ENCODE assay signal across 20 cellular contexts in genomic region chr4:146245246-146245645, GRCh38. TPM values are rescaled to one million over a fixed set of nuclear protein-coding genes. Genes with fewer than 3 reads are reported as not detected.
DNase-seq lines count a peak whose midpoint lies in the region; ATAC-seq and TF ChIP-seq lines count a peak whose summit lies in the region.
"Had no signal": no experiment of that assay in that cellular context is flagged by ENCODE, and none has a peak within 500 bp of the region (broad histone marks: within the 10 kb centered on the region; RNA-seq: fewer than 3 reads in every experiment).

No MANE protein-coding gene starts in this region.

- TF ChIP-seq RAD21 in IMR-90 (IDR thresholded peaks at IDR 0.05; ENCODE audit: low read length), result no peak

- dilution Hi-C loops in IMR-90 (cut with HindIII; ENCODE audit: low sequenced_read_pairs, unreplicated experiment), result no loop called here

- 80% methylated on average over 1 of the region's 3 CpGs; no CpG with 5 or more reads in 1 of the 2 experiments for WGBS in IMR-90 (ENCODE audit: extremely low coverage in 2 of 2, insufficient read length in 1 of 2), 2 experiments
- WGBS in neuronal stem cell (ENCODE audit: extremely low coverage in 2 of 2, insufficient read length in 2 of 2, insufficient replicate concordance in 1 of 2), 2 donors, result no CpG with 5 or more reads among the region's 3 CpGs

- H3K27me3 Mint-ChIP-seq in stimulated activated memory B cell treated with anti-CD40 and anti-IgM and Interleukin-4, amounts not matched to agents 10 μg/mL and 1 μg/mL and 100 μg/mL, for 72 hours, result no peaks in the 10 kb centered on the region

- H3K9me3 Mint-ChIP-seq in stimulated activated memory B cell treated with anti-CD40 and anti-IgM and Interleukin-4, amounts not matched to agents 10 μg/mL and 1 μg/mL and 100 μg/mL, for 72 hours, result no peaks in the 10 kb centered on the region
- H3K9me3 Mint-ChIP-seq: CD4-positive, alpha-beta memory T cell; IgD-negative memory B cell had no signal

- TF ChIP-seq POLR2A in IMR-90 (IDR thresholded peaks at IDR 0.05; ENCODE audit: low read depth, low read length), result no peak

- H3K27ac ChIP-seq in IMR-90 (ENCODE audit: insufficient read depth, low read length) (no peak overlapping the region), neuronal stem cell (replicated peaks; ENCODE audit: low read length) (no peak overlapping the region)

- POLR2A ChIA-PET in IMR-90 (lab: Charles Lee; ENCODE audit: unreplicated experiment), result no interaction called here

- H3K79me1 ChIP-seq in IMR-90 (ENCODE audit: low read depth in 1 of 2, low read length in 2 of 2), result no peaks in the 10 kb centered on the region
- no peaks in the 10 kb centered on the region for H3K79me1 ChIP-seq in neuronal stem cell (ENCODE audit: low read depth, low read length)

- H3K9ac ChIP-seq in IMR-90 (ENCODE audit: low read depth, low read length) (no peak overlapping the region), neuronal stem cell (ENCODE audit: low read depth, low read length, poor library complexity) (no peak overlapping the region)

- H3K9me1 ChIP-seq in IMR-90 (ENCODE audit: insufficient read depth, low read length), result peaks cover 8% of the 10 kb centered on the region

- ATAC-seq in IMR-90 (ENCODE audit: low read depth), result peak; percentile 6; the same call in 1 of the 2 replicates
- no peak for ATAC-seq in stimulated activated memory B cell treated with anti-CD40 and anti-IgM and Interleukin-4, amounts not matched to agents 10 μg/mL and 1 μg/mL and 100 μg/mL, for 72 hours
- ATAC-seq in HG03095 (IDR thresholded peaks at IDR 0.05; ENCODE audit: unreplicated experiment), result no peak

- H3K27ac Mint-ChIP-seq in stimulated activated memory B cell treated with anti-CD40 and anti-IgM and Interleukin-4, amounts not matched to agents 10 μg/mL and 1 μg/mL and 100 μg/mL, for 72 hours, result no peak overlapping the region
- H3K27ac Mint-ChIP-seq: CD4-positive, alpha-beta memory T cell; IgD-negative memory B cell; type B pancreatic cell had no signal

- H2AK5ac ChIP-seq in IMR-90 (ENCODE audit: low read depth, low read length) (no peak overlapping the region), neuronal stem cell (ENCODE audit: low read depth, low read length) (no peak overlapping the region)

- H3K4ac ChIP-seq in IMR-90 (ENCODE audit: low read depth, low read length) (peak overlapping the region; percentile 21; the same call in 1 of the 2 replicates), neuronal stem cell (ENCODE audit: low read length) (no peak overlapping the region)

- no peak overlapping the region for H2AK9ac ChIP-seq in IMR-90 (replicated peaks; ENCODE audit: low read depth, low read length, poor library complexity)

- in situ Hi-C loops in IMR-90 (cut with MboI; ENCODE audit: low sequenced_read_pairs), result no loop called here

- no peak overlapping the region for H2BK20ac ChIP-seq in IMR-90 (ENCODE audit: low read depth, low read length)

- H2BK12ac ChIP-seq in neuronal stem cell (ENCODE audit: low read length), result no peak overlapping the region

- no peaks in the 10 kb centered on the region for H3K9me3 ChIP-seq in IMR-90 (ENCODE audit: control insufficient read depth, insufficient read depth, low read length)
- no peaks in the 10 kb centered on the region for H3K9me3 ChIP-seq in neuronal stem cell (replicated peaks in 1 of 2; ENCODE audit: control insufficient read depth in 2 of 2, insufficient read depth in 1 of 2, low read depth in 1 of 2, low read length in 2 of 2)

- no peak overlapping the region for H3K56ac ChIP-seq in IMR-90 (ENCODE audit: extremely low read depth, insufficient read depth, low read length)

- H2AFZ ChIP-seq in IMR-90 (replicated peaks; ENCODE audit: low read length, poor library complexity), result no peak overlapping the region
- no peak overlapping the region for H2AFZ ChIP-seq in neuronal stem cell (ENCODE audit: low read length)

- no peaks in the 10 kb centered on the region for H3K27me3 ChIP-seq in IMR-90 (ENCODE audit: control insufficient read depth, insufficient read depth, low read length)
- no peaks in the 10 kb centered on the region for H3K27me3 ChIP-seq in neuronal stem cell (ENCODE audit: control insufficient read depth in 3 of 3, insufficient read depth in 3 of 3, low read depth in 1 of 3, low read length in 3 of 3)

- H4K5ac ChIP-seq in IMR-90 (ENCODE audit: low read depth, low read length), result no peak overlapping the region

- H3K14ac ChIP-seq in IMR-90 (replicated peaks; ENCODE audit: low read depth, low read length), result no peak overlapping the region
- H3K14ac ChIP-seq in neuronal stem cell (ENCODE audit: low read length), result no peak overlapping the region

- H4K8ac ChIP-seq in IMR-90 (ENCODE audit: low read depth in 2 of 2, low read length in 2 of 2) (peak overlapping the region in 1 of 2 experiments; percentile 5; a peak in 1 of 4 replicates), neuronal stem cell (ENCODE audit: low read depth, low read length) (no peak overlapping the region)

- no peak overlapping the region for H3K4me3 Mint-ChIP-seq in stimulated activated memory B cell treated with anti-CD40 and anti-IgM and Interleukin-4, amounts not matched to agents 10 μg/mL and 1 μg/mL and 100 μg/mL, for 72 hours
- H3K4me3 Mint-ChIP-seq: CD4-positive, alpha-beta memory T cell; IgD-negative memory B cell; type B pancreatic cell had no signal

- DNase-seq in DMS53 (lab: John Stamatoyannopoulos, UW), result peak; percentile 27
- DNase-seq in DMS53 treated with DMSO at 0.1 percent for 48 hours (lab: John Stamatoyannopoulos, UW; ENCODE audit: unreplicated experiment), result no peak
- DNase-seq in IMR-90, result peak; percentile 16
- peak; percentile 12 for DNase-seq in epithelial cell of proximal tubule (ENCODE audit: low read depth)
- no peak for DNase-seq in neuronal stem cell (ENCODE audit: low spot score)
- DNase-seq in SHP77 treated with DMSO at 0.1 percent for 48 hours (lab: John Stamatoyannopoulos, UW), result no peak
- DNase-seq: 8988T; CD4-positive, alpha-beta memory T cell; H7; NCI-H1048; NCI-H2171 treated with DMSO at 0.1 percent for 48 hours; SIG-M5; stimulated activated CD4-positive, alpha-beta T cell treated with anti-CD3 and anti-CD28 coated beads, Interleukin-4, amount 100 ng/mL, for 1 hour; stimulated activated CD8-positive, alpha-beta memory T cell treated with anti-CD3 and anti-CD28 coated beads, Interleukin-4, amount 100 ng/mL, for 48 hours; T-helper 2 cell had no signal

- no peak overlapping the region for H3K23ac ChIP-seq in IMR-90 (ENCODE audit: low read depth, low read length)
- no peak overlapping the region for H3K23ac ChIP-seq in neuronal stem cell (ENCODE audit: low read depth, low read length, poor library complexity)

- H4K91ac ChIP-seq in IMR-90 (ENCODE audit: insufficient read depth, low read depth, low read length) (peak overlapping the region; percentile 52; the same call in 1 of the 2 replicates), neuronal stem cell (ENCODE audit: low read depth, low read length, poor library complexity) (no peak overlapping the region)

- H3K36me3 ChIP-seq in IMR-90 (ENCODE audit: control insufficient read depth, insufficient read depth, low read length) (no peaks in the 10 kb centered on the region), neuronal stem cell (replicated peaks in 1 of 2; ENCODE audit: control insufficient read depth in 2 of 2, insufficient read depth in 2 of 2, low read length in 2 of 2) (no peaks in the 10 kb centered on the region)

- H3K4me3 ChIP-seq in IMR-90 (ENCODE audit: insufficient read depth, low read depth, low read length) (no peak overlapping the region), epithelial cell of proximal tubule (ENCODE audit: low read depth, low read length) (no peak overlapping the region), neuronal stem cell (ENCODE audit: low read length in 2 of 2) (no peak overlapping the region)

- no peak overlapping the region for H3K4me2 ChIP-seq in IMR-90 (ENCODE audit: low read depth, low read length)
- no peak overlapping the region for H3K4me2 ChIP-seq in neuronal stem cell (ENCODE audit: insufficient read depth, low read length, poor library complexity, severe bottlenecking)

- no peaks in the 10 kb centered on the region for H3K36me3 Mint-ChIP-seq in stimulated activated memory B cell treated with anti-CD40 and anti-IgM and Interleukin-4, amounts not matched to agents 10 μg/mL and 1 μg/mL and 100 μg/mL, for 72 hours
- H3K36me3 Mint-ChIP-seq: CD4-positive, alpha-beta memory T cell had no signal

- peaks cover 21% of the 10 kb centered on the region for H3K4me1 Mint-ChIP-seq in stimulated activated memory B cell treated with anti-CD40 and anti-IgM and Interleukin-4, amounts not matched to agents 10 μg/mL and 1 μg/mL and 100 μg/mL, for 72 hours

- peak overlapping the region; percentile 0; the same call in 1 of the 2 replicates for H2BK120ac ChIP-seq in IMR-90 (ENCODE audit: low read depth, low read length)
- H2BK120ac ChIP-seq in neuronal stem cell (ENCODE audit: low read depth, low read length), result no peak overlapping the region

- H3K4me1 ChIP-seq in IMR-90 (ENCODE audit: control insufficient read depth, insufficient read depth, low read length), result peaks cover 11% of the 10 kb centered on the region
- H3K4me1 ChIP-seq in neuronal stem cell (ENCODE audit: control insufficient read depth in 2 of 2, insufficient read depth in 1 of 2, low read depth in 1 of 2, low read length in 2 of 2), result peaks cover 0 to 7% of the 10 kb centered on the region in 2 donors

- TF ChIP-seq CTCF in IMR-90 (conservative IDR thresholded peaks at IDR 0.05; ENCODE audit: low read depth, low read length) (no peak), epithelial cell of proximal tubule (conservative IDR thresholded peaks at IDR 0.05; ENCODE audit: low read depth, low read length) (no peak)

- no peaks in the 10 kb centered on the region for H4K20me1 ChIP-seq in IMR-90 (ENCODE audit: insufficient read depth, low read length)

- H2BK15ac ChIP-seq in IMR-90 (ENCODE audit: low read depth, low read length) (no peak overlapping the region), neuronal stem cell (ENCODE audit: low read length) (no peak overlapping the region)

- CTCF ChIA-PET in IMR-90 (lab: Yijun Ruan, JAX), result no interaction called here

- no TSS peak for BruUV-seq in IMR-90 (replicated peaks; lab: Mats Ljungman, UMichigan)

- intact Hi-C loops in IMR-90 (cut with micrococcal nuclease), result no loop called here

- no peak overlapping the region for H2BK5ac ChIP-seq in IMR-90 (ENCODE audit: low read depth, low read length, poor library complexity, severe bottlenecking)
- no peak overlapping the region for H2BK5ac ChIP-seq in neuronal stem cell (ENCODE audit: low read length)

- H3K18ac ChIP-seq in IMR-90 (ENCODE audit: low read depth, low read length) (no peak overlapping the region), neuronal stem cell (ENCODE audit: low read length) (peak overlapping the region; percentile 50)

TF ChIP-seq in IMR-90, 13 proteins besides CTCF, POLR2A, EP300 and RAD21 (continues in another document):
- TF ChIP-seq MAFK (IDR thresholded peaks at IDR 0.05; ENCODE audit: low read depth, low read length), result peak; percentile 84

RNA-seq across cellular contexts. Expression of gene REELD1, which starts 30.9 kb away (rescaled TPM):
- total RNA-seq in IMR-90 (2012; rRNA removed) (not detected in 2 replicates), epithelial cell of proximal tubule (not detected in 2 replicates)
- polyA plus RNA-seq in IMR-90 (2012; rRNA removed), result not detected in 2 replicates
- polyA plus RNA-seq in IMR-90 (2012; cell fraction: cytosol; rRNA removed), result not detected in 2 replicates
- polyA plus RNA-seq in IMR-90 (2012; cell fraction: nucleus; rRNA removed; ENCODE audit: low replicate concordance), result 0.03 TPM in 1 of 2 replicates, not detected in the other
- polyA plus RNA-seq in neuronal stem cell (2013, experiment 1 of 2), result 0.01 TPM
- polyA plus RNA-seq in neuronal stem cell (2013, experiment 2 of 2), result not detected
- total RNA-seq: endothelial cell of umbilical vein had no signal
- polyA plus RNA-seq: endothelial cell of umbilical vein, IgD-negative memory B cell had no signal

Comparison
In these comparisons a context has a peak if more than half of its experiments do, and no peak if none do; other contexts are left out.
1. DNase-seq: peak in DMS53 (single experiment), IMR-90 (single experiment) and epithelial cell of proximal tubule (single experiment); none in DMS53 treated with DMSO at 0.1 percent for 48 hours (single experiment), neuronal stem cell (single experiment) and SHP77 treated with DMSO at 0.1 percent for 48 hours (single experiment).